In the genomic region with DNA sequence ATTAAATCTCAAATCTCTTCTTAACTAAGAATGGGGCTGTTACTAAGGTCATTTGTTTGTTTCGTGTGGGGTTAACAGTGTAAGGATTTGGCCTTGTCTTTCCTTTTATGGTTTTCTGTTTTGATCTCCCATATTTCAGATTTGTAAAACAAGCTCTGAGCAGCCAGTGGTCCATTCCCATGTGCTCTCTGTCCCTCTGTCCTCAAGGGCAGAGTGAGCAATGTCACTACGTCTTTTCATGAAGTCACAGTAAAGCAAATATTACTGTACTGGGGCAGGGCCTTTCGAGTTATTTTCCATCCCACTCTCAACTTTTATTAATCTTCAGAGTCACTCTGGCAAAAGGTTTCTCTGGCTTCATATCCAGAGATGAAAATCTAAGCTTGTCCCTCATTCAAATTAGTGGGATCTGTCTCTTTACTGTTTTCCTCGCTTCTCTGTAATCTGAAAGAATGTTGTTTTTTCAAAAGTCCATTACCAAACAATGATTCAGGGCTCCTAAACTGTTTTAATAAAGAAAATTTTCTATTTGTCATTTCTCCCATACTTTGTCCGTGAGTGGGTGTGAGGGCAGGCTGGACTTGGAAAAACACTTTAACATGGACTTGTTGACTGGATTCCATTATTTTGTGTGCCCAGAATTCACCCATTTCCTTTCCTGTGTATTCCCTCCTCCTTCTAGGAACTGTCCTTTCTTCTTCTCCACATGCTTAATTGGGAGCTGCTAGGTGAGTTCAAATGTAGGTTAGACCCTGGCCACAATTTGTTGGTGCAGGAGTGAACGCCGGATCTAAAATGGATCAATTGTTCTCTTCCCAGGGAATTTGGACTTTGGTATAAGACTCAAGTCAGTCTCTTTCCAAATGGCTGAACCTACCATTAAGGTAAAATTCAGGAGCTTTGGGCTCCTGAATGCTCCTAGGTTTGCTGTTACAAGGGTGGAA, we compare ENCODE assay signal across 25 cellular contexts. TPM values are rescaled to one million over a fixed set of nuclear protein-coding genes. Genes with fewer than 3 reads are reported as not detected.
DNase-seq lines count a peak whose midpoint lies in the region; ATAC-seq, FAIRE-seq and TF ChIP-seq lines count a peak whose summit lies in the region.
"Had no signal": no experiment of that assay in that cellular context is flagged by ENCODE, and none has a peak within 500 bp of the region (broad histone marks: within the 10 kb centered on the region; RNA-seq: fewer than 3 reads in every experiment).

No MANE protein-coding gene starts in this region.

- no peaks in the 10 kb centered on the region for H4K20me1 ChIP-seq in K562 (replicated peaks; ENCODE audit: control insufficient read depth, insufficient read depth, low read length)

- DNase-seq in EH (ENCODE audit: low read depth) (peak; percentile 73), K562 (ENCODE audit: extremely low read depth in 1 of 4, low spot score in 3 of 4) (no peak), foreskin fibroblast (peak; percentile 39 to 67), suprapubic skin (ENCODE audit: low spot score in 2 of 2) (no peak), GM20000 (ENCODE audit: low spot score) (no peak), NOMO-1 treated with DMSO at 0.1 percent for 48 hours (lab: John Stamatoyannopoulos, UW; ENCODE audit: unreplicated experiment) (no peak), NCI-H1930 (lab: John Stamatoyannopoulos, UW) (no peak)
- DNase-seq: activated CD4-positive, alpha-beta T cell treated with anti-CD3 and anti-CD28 coated beads, Interleukin-2, amount 10 ng/mL, durations not matched to agents 24 days and 14 days; activated naive CD4-positive, alpha-beta T cell treated with Interleukin-2 at 50 U/mL for 16 hours; activated T-cell treated with anti-CD3 and anti-CD28 coated beads, Interleukin-2, amount 50 U/mL, for 72 hours; CD8-positive, alpha-beta memory T cell; dermis blood vessel endothelial cell; DMS53; H9; NCI-H1092 treated with DMSO at 0.1 percent for 48 hours; NCI-H187 treated with DMSO at 0.1 percent for 48 hours; NCI-H748 treated with DMSO at 0.1 percent for 48 hours; psoas muscle; small intestine; stimulated activated CD4-positive, alpha-beta T cell treated with anti-CD3 and anti-CD28 coated beads, Interleukin-2, amount 100 ng/mL, for 24 hours; WERI-Rb-1 had no signal

- H3K4me1 ChIP-seq in K562 (replicated peaks in 1 of 2; ENCODE audit: control insufficient read depth in 2 of 2, insufficient read depth in 2 of 2, low read length in 2 of 2) (no peaks in the 10 kb centered on the region; a peak in 1 of 5 replicates), suprapubic skin (peaks cover 15% of the 10 kb centered on the region)
- H3K4me1 ChIP-seq: psoas muscle had no signal

- H3K36me3 ChIP-seq in K562 (ENCODE audit: control insufficient read depth, insufficient read depth, low read length) (no peaks in the 10 kb centered on the region), suprapubic skin (no peaks in the 10 kb centered on the region)
- H3K36me3 ChIP-seq: vagina, WERI-Rb-1 had no signal

- in situ Hi-C loops in K562 (cut with MboI), result no loop called here

- H3K9me3 ChIP-seq in K562 (replicated peaks; ENCODE audit: control insufficient read depth, insufficient read depth, low read depth, low read length) (no peaks in the 10 kb centered on the region), suprapubic skin (no peaks in the 10 kb centered on the region)
- H3K9me3 ChIP-seq: psoas muscle, vagina had no signal

- WGBS in K562 (ENCODE audit: insufficient coverage, low coverage, missing lambda C conversion rate), result 44% methylated on average over 7 of the region's 7 CpGs
- 80% methylated on average over 7 of the region's 7 CpGs for WGBS in suprapubic skin

- no peak overlapping the region for H3K4me2 ChIP-seq in K562 (ENCODE audit: insufficient read depth, low read length)

- H3K79me2 ChIP-seq in K562 (ENCODE audit: control insufficient read depth, insufficient read depth, low read length), result no peaks in the 10 kb centered on the region

- H2AFZ ChIP-seq in K562 (ENCODE audit: low read depth, low read length), result peak overlapping the region; percentile 23; the same call in 1 of the 2 replicates

- no peaks in the 10 kb centered on the region for H3K9me1 ChIP-seq in K562 (ENCODE audit: control insufficient read depth, insufficient read depth, low read length)

- TF ChIP-seq EP300 in K562 (IDR thresholded peaks at IDR 0.05; ENCODE audit: low read length) (no peak), suprapubic skin (IDR thresholded peaks at IDR 0.05) (no peak)

- ATAC-seq in K562 (no peak), GM21367 (IDR thresholded peaks at IDR 0.05; ENCODE audit: unreplicated experiment) (no peak)
- ATAC-seq: activated T-cell treated with anti-CD3 and anti-CD28 coated beads, Interleukin-2, amount 50 U/mL, for 72 hours; psoas muscle had no signal

- CTCF ChIA-PET in K562 (lab: Yijun Ruan, JAX; ENCODE audit: low intra/inter-chr PET ratio), result no interaction called here

- POLR2A ChIA-PET in K562 (lab: Yijun Ruan, JAX), result interaction anchor here (0.8 to 1.4 kb wide), 2 partner anchors 42 to 1568 kb away, joined by 3 to 4 read pairs; a partner anchor contains a TSS

- TF ChIP-seq POLR2A in K562 (conservative IDR thresholded peaks at IDR 0.05) (no peak), suprapubic skin (IDR thresholded peaks at IDR 0.05) (no peak)

- no peak overlapping the region for H3K4me3 ChIP-seq in K562
- H3K4me3 ChIP-seq in foreskin fibroblast (ENCODE audit: low read depth in 1 of 2, low read length in 2 of 2), result no peak overlapping the region
- no peak overlapping the region for H3K4me3 ChIP-seq in suprapubic skin
- H3K4me3 ChIP-seq: psoas muscle, vagina had no signal

- TF ChIP-seq CTCF in K562 (IDR thresholded peaks at IDR 0.05 in 2 of 3, conservative IDR thresholded peaks at IDR 0.05 in 1 of 3; ENCODE audit: insufficient read depth in 2 of 3, low read depth in 1 of 3, low read length in 3 of 3) (no peak), foreskin fibroblast (IDR thresholded peaks at IDR 0.05; ENCODE audit: low read depth, low read length) (no peak), suprapubic skin (IDR thresholded peaks at IDR 0.05) (no peak), GM20000 (IDR thresholded peaks at IDR 0.05; ENCODE audit: extremely low read depth, missing control alignments) (no peak)

- H3K9ac ChIP-seq in K562 (ENCODE audit: insufficient read depth in 1 of 2, low read depth in 2 of 2, low read length in 2 of 2), result no peak overlapping the region

- intact Hi-C loops in K562 (cut with micrococcal nuclease), result no loop called here

- H3K27me3 ChIP-seq in K562 (ENCODE audit: control insufficient read depth in 2 of 2, insufficient read depth in 2 of 2, low read length in 2 of 2) (no peaks in the 10 kb centered on the region), suprapubic skin (no peaks in the 10 kb centered on the region)
- H3K27me3 ChIP-seq: vagina had no signal

- H3K27ac ChIP-seq in K562 (ENCODE audit: extremely low read depth, low read depth, low read length), result no peak overlapping the region
- H3K27ac ChIP-seq in suprapubic skin, result peak overlapping the region; percentile 29
- H3K27ac ChIP-seq: psoas muscle, vagina, WERI-Rb-1 had no signal

- no peak for FAIRE-seq in K562 (lab: Jason Lieb, UNC)
- FAIRE-seq: bronchial epithelial cell, endometrium, small intestine had no signal

- no TSS peak for BruUV-seq in K562 (replicated peaks; lab: Mats Ljungman, UMichigan)

- TF ChIP-seq RAD21 in K562 (CRISPR knock-in tag; conservative IDR thresholded peaks at IDR 0.05 in 1 of 2, IDR thresholded peaks at IDR 0.05 in 1 of 2), result no peak

TF ChIP-seq in K562, 482 proteins besides CTCF, POLR2A, EP300 and RAD21:
- TF ChIP-seq SP2 (IDR thresholded peaks at IDR 0.05; ENCODE audit: extremely low read depth, low read depth, low read length, poor library complexity, severe bottlenecking) (no peak), TAF1 (IDR thresholded peaks at IDR 0.05; ENCODE audit: control insufficient read depth, extremely low read depth, insufficient read depth, low read length, severe bottlenecking) (no peak), BMI1 (IDR thresholded peaks at IDR 0.05; ENCODE audit: low read length) (no peak)

RNA-seq across cellular contexts. Expression of a gene that starts 42.1 kb away (rescaled TPM):
- 53.3 and 184 TPM in 2 replicates for total RNA-seq in K562 (2011; cell fraction: chromatin; rRNA removed; ENCODE audit: low replicate concordance)
- 23.0 and 32.8 TPM in 2 replicates for total RNA-seq in K562 (2011; cell fraction: nucleolus; rRNA removed)
- total RNA-seq in K562 (2011; cell fraction: nucleoplasm; rRNA removed), result 75.4 and 125 TPM in 2 replicates
- total RNA-seq in K562 (2014; rRNA removed) (61.4 and 71.7 TPM in 2 replicates), K562 (2014; rRNA removed; fragmentation: Illumina TruSeq; extraction: Trizol) (160 and 179 TPM in 2 replicates), K562 (2015; rRNA removed; fragmentation: Illumina TruSeq; extraction: Trizol) (134 and 151 TPM in 2 replicates), K562 (2021) (134 and 150 TPM in 2 replicates), suprapubic skin (100 to 1,000 TPM in 3 of 4 donors, 10 to 100 TPM in 1; 96.7 to 239 (median 189) TPM)
- polyA plus RNA-seq in K562 (2011; rRNA removed) (70.1 and 106 TPM in 2 replicates), K562 (2014; fragmentation: Illumina TruSeq; extraction: Trizol) (113 and 133 TPM in 2 replicates), K562 (2014; fragmentation: Nextera tagmentation; extraction: Ambion mirVana) (10 to 100 TPM; 41.1 to 56.6 TPM), K562 (2014; rRNA removed) (79.6 and 90.7 TPM in 2 replicates)
- polyA plus RNA-seq in K562 (2011; cell fraction: cytosol; rRNA removed), result 16.2 and 27.0 TPM in 2 replicates
- 20.3 and 26.6 TPM in 2 replicates for polyA plus RNA-seq in K562 (2011; cell fraction: nucleus; rRNA removed)
- 86.7 and 97.4 TPM in 2 replicates for polyA plus RNA-seq in K562 (2012)
- 158 and 163 TPM in 2 replicates for polyA minus RNA-seq in K562 (2011; rRNA and poly(A)+ RNA removed)
- 86.7 and 104 TPM in 2 replicates for polyA minus RNA-seq in K562 (2011; cell fraction: cytosol; rRNA and poly(A)+ RNA removed)
- 62.3 and 99.6 TPM in 2 replicates for polyA minus RNA-seq in K562 (2011; cell fraction: nucleus; rRNA and poly(A)+ RNA removed)

Comparison
In these comparisons a context has a peak if more than half of its experiments do, and no peak if none do; other contexts are left out.
1. DNase-seq: peak in EH (single experiment) and foreskin fibroblast (2 of 2); none in K562 (0 of 4), suprapubic skin (0 of 2), GM20000 (single experiment), NOMO-1 treated with DMSO at 0.1 percent for 48 hours (single experiment) and NCI-H1930 (0 of 2).